Comparison of ENCODE assay signal across 12 cellular contexts in genomic region chr7:140983802-140984201, GRCh38. TPM values are rescaled to one million over a fixed set of nuclear protein-coding genes. Genes with fewer than 3 reads are reported as not detected.
A peak's percentile ranks its signal among the peaks of the same experiment; 100 is the strongest.
DNase-seq lines count a peak whose midpoint lies in the region; ATAC-seq and TF ChIP-seq lines count a peak whose summit lies in the region.
"Had no signal": no experiment of that assay in that cellular context is flagged by ENCODE, and none has a peak within 500 bp of the region (broad histone marks: within the 10 kb centered on the region; RNA-seq: fewer than 3 reads in every experiment).

No MANE protein-coding gene starts in this region.

- H3K4me3 ChIP-seq in colonic mucosa (no peak overlapping the region), transverse colon (no peak overlapping the region), lower leg skin (ENCODE audit: low read depth, poor library complexity, severe bottlenecking) (no peak overlapping the region)
- H3K4me3 ChIP-seq: SK-N-MC had no signal

- H3K27me3 ChIP-seq in colonic mucosa (no peaks in the 10 kb centered on the region), transverse colon (peaks cover 4% of the 10 kb centered on the region)

- POLR2A ChIA-PET in activated CD4-positive, alpha-beta T cell treated with anti-CD3 and anti-CD28 coated beads, Interleukin-2, amount 10 ng/mL, durations not matched to agents 7 days and 5 days (lab: Charles Lee) = no interaction called here

- ATAC-seq in HG02610 (IDR thresholded peaks at IDR 0.05; ENCODE audit: unreplicated experiment) (no peak), GM18873 (IDR thresholded peaks at IDR 0.05; ENCODE audit: low FRiP score, unreplicated experiment) (no peak)
- ATAC-seq: naive thymus-derived CD8-positive, alpha-beta T cell had no signal

- H3K27me3 Mint-ChIP-seq in activated CD4-positive, alpha-beta T cell treated with anti-CD3 and anti-CD28 coated beads, Interleukin-2, amount 10 ng/mL, durations not matched to agents 7 days and 5 days = peaks cover 13% of the 10 kb centered on the region

- H3K36me3 Mint-ChIP-seq in activated CD4-positive, alpha-beta T cell treated with anti-CD3 and anti-CD28 coated beads, Interleukin-2, amount 10 ng/mL, durations not matched to agents 7 days and 5 days (ENCODE audit: low read depth) = no peaks in the 10 kb centered on the region

- H3K4me3 Mint-ChIP-seq in activated CD4-positive, alpha-beta T cell treated with anti-CD3 and anti-CD28 coated beads, Interleukin-2, amount 10 ng/mL, durations not matched to agents 7 days and 5 days = no peak overlapping the region
- H3K4me3 Mint-ChIP-seq: central memory CD8-positive, alpha-beta T cell; naive thymus-derived CD8-positive, alpha-beta T cell had no signal

- intact Hi-C loops in colonic mucosa (cut with DNase I) (loop anchor here (10.0 kb wide), 1 partner anchor 309 kb away; the partner anchor contains the start of gene ADCK2), transverse colon (cut with DNase I; ENCODE audit: low total_unique reads) (no loop called here), lower leg skin (cut with DNase I; ENCODE audit: low total_unique reads) (no loop called here)

- H3K27ac Mint-ChIP-seq in activated CD4-positive, alpha-beta T cell treated with anti-CD3 and anti-CD28 coated beads, Interleukin-2, amount 10 ng/mL, durations not matched to agents 7 days and 5 days = no peak overlapping the region
- H3K27ac Mint-ChIP-seq: naive thymus-derived CD8-positive, alpha-beta T cell had no signal

- H3K4me1 ChIP-seq in colonic mucosa (no peaks in the 10 kb centered on the region), transverse colon (no peaks in the 10 kb centered on the region)

- no peak overlapping the region for H3K27ac ChIP-seq in colonic mucosa
- H3K27ac ChIP-seq in transverse colon = no peak overlapping the region
- H3K27ac ChIP-seq: SK-N-MC had no signal

- in situ Hi-C loops in transverse colon (cut with MboI; ENCODE audit: low pct_ligation_motif_present in 1 of 4, low pct_unique_long_range_greater_than_20kb in 1 of 4, low sequenced_read_pairs in 3 of 4) = no loop called here

- CTCF ChIA-PET in activated CD4-positive, alpha-beta T cell treated with anti-CD3 and anti-CD28 coated beads, Interleukin-2, amount 10 ng/mL, durations not matched to agents 7 days and 5 days (lab: Charles Lee) = interaction anchor here (0.6 to 1.4 kb wide), 4 partner anchors 9 to 173 kb away, joined by 3 to 7 read pairs (median 4); no protein-coding TSS in a partner anchor

- H3K9me3 Mint-ChIP-seq in activated CD4-positive, alpha-beta T cell treated with anti-CD3 and anti-CD28 coated beads, Interleukin-2, amount 10 ng/mL, durations not matched to agents 7 days and 5 days = peaks cover 4% of the 10 kb centered on the region
- H3K9me3 Mint-ChIP-seq: central memory CD8-positive, alpha-beta T cell had no signal

- no peak for TF ChIP-seq CTCF in colonic mucosa (IDR thresholded peaks at IDR 0.05)
- peak in 4 of 5 experiments; percentile 16 to 20 (median 18) for TF ChIP-seq CTCF in transverse colon (IDR thresholded peaks at IDR 0.05)
- no peak for TF ChIP-seq CTCF in lower leg skin (IDR thresholded peaks at IDR 0.05)

- H3K9me3 ChIP-seq in colonic mucosa (no peaks in the 10 kb centered on the region), transverse colon (peaks cover 7% of the 10 kb centered on the region in 2 donors)

- peak; percentile 10 for DNase-seq in activated CD4-positive, alpha-beta T cell treated with anti-CD3 and anti-CD28 coated beads, Interleukin-2, amount 10 ng/mL, durations not matched to agents 7 days and 5 days
- no peak for DNase-seq in activated CD4-positive, alpha-beta T cell treated with anti-CD3 and anti-CD28 coated beads, Interleukin-2, amount 50 U/mL, for 1 hour
- DNase-seq in NCI-H1694 treated with DMSO at 0.1 percent for 48 hours (lab: John Stamatoyannopoulos, UW) (peak; percentile 10), colonic mucosa (peak; percentile 22), transverse colon (no peak), lower leg skin (ENCODE audit: low spot score in 2 of 2) (no peak)
- DNase-seq: head of caudate nucleus had no signal

- TF ChIP-seq POLR2A in transverse colon (IDR thresholded peaks at IDR 0.05) (no peak), lower leg skin (IDR thresholded peaks at IDR 0.05) (no peak)

- 74 to 83% methylated on average over 2 to 4 of the region's 4 CpGs for WGBS in transverse colon (ENCODE audit: low coverage in 1 of 2), 2 donors
- 55 to 67% methylated on average over 4 of the region's 4 CpGs for WGBS in lower leg skin, 2 donors

- H3K4me1 Mint-ChIP-seq in activated CD4-positive, alpha-beta T cell treated with anti-CD3 and anti-CD28 coated beads, Interleukin-2, amount 10 ng/mL, durations not matched to agents 7 days and 5 days = no peaks in the 10 kb centered on the region
- H3K4me1 Mint-ChIP-seq: central memory CD8-positive, alpha-beta T cell had no signal

- no peaks in the 10 kb centered on the region for H3K36me3 ChIP-seq in colonic mucosa
- no peaks in the 10 kb centered on the region for H3K36me3 ChIP-seq in transverse colon

- no peak for TF ChIP-seq EP300 in transverse colon (IDR thresholded peaks at IDR 0.05; ENCODE audit: low read depth)

- no peak overlapping the region for H3K9ac ChIP-seq in colonic mucosa (ENCODE audit: low read depth in 2 of 2, low read length in 2 of 2)

RNA-seq across cellular contexts. Expression of gene MRPS33, which starts 30.9 kb away (rescaled TPM):
- total RNA-seq in activated CD4-positive, alpha-beta T cell treated with anti-CD3 and anti-CD28 coated beads, Interleukin-2, amount 10 ng/mL, durations not matched to agents 7 days and 5 days = 10 to 100 TPM; 69.1 to 72.6 TPM
- total RNA-seq in colonic mucosa (100 to 1,000 TPM in 1 of 2 donors, 10 to 100 TPM in 1; 77.3 to 123 TPM), transverse colon (10 to 100 TPM in 2 of 4 donors, under 1 TPM in 2; 0.60 to 37.1 (median 12.0) TPM), lower leg skin (10 to 100 TPM; 10.1 to 24.1 (median 19.7) TPM)

RNA-seq across cellular contexts. Expression of gene BRAF, which starts 59.1 kb away (rescaled TPM):
- total RNA-seq in activated CD4-positive, alpha-beta T cell treated with anti-CD3 and anti-CD28 coated beads, Interleukin-2, amount 10 ng/mL, durations not matched to agents 7 days and 5 days = 10 to 100 TPM; 25.6 to 34.1 TPM
- 10 to 100 TPM; 19.8 to 24.7 TPM for total RNA-seq in colonic mucosa
- 10 to 100 TPM; 20.9 to 51.8 (median 34.8) TPM for total RNA-seq in transverse colon
- total RNA-seq in lower leg skin = 10 to 100 TPM; 36.5 to 59.6 (median 45.4) TPM

Comparison
In these comparisons a context has a peak if more than half of its experiments do, and no peak if none do; other contexts are left out.
1. DNase-seq: peak in activated CD4-positive, alpha-beta T cell treated with anti-CD3 and anti-CD28 coated beads, Interleukin-2, amount 10 ng/mL, durations not matched to agents 7 days and 5 days (single experiment), NCI-H1694 treated with DMSO at 0.1 percent for 48 hours (single experiment) and colonic mucosa (single experiment); none in activated CD4-positive, alpha-beta T cell treated with anti-CD3 and anti-CD28 coated beads, Interleukin-2, amount 50 U/mL, for 1 hour (single experiment), transverse colon (single experiment) and lower leg skin (0 of 2).
2. CTCF ChIP-seq: peak in transverse colon (4 of 5); none in colonic mucosa (single experiment) and lower leg skin (0 of 3).